In the genomic region with DNA sequence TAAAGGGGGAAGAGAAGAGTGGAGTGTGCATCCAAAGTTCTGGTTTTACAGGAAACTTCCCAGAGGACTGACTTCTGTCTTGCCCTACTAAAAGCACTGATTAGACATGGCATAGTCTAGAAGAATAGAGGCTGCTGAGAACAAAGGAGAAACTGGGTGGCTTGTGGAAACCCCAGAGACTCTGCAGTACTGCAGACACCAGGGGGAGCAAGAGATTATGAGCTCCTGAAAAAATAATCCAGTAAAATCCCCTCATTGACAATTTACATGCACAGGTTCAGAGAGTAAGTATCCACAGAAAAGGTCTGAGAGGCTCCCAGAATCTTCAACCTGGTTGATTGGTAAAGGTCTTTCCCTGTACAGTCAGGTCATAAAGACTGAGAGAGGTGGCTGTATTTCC, we compare ENCODE assay signal across 9 cellular contexts. TPM values are rescaled to one million over a fixed set of nuclear protein-coding genes. Genes with fewer than 3 reads are reported as not detected.
DNase-seq lines count a peak whose midpoint lies in the region; ATAC-seq and TF ChIP-seq lines count a peak whose summit lies in the region.
"Had no signal": no experiment of that assay in that cellular context is flagged by ENCODE, and none has a peak within 500 bp of the region (broad histone marks: within the 10 kb centered on the region; RNA-seq: fewer than 3 reads in every experiment).

No MANE protein-coding gene starts in this region.

- no peaks in the 10 kb centered on the region for H3K27me3 ChIP-seq in suprapubic skin

- H3K27ac Mint-ChIP-seq in osteocyte (ENCODE audit: unreplicated experiment) (no peak overlapping the region), T-cell (no peak overlapping the region)

- H3K4me3 Mint-ChIP-seq in osteocyte (ENCODE audit: unreplicated experiment) (no peak overlapping the region), T-cell (no peak overlapping the region)

- no peak for TF ChIP-seq EP300 in suprapubic skin (IDR thresholded peaks at IDR 0.05)

- TF ChIP-seq POLR2A in suprapubic skin (IDR thresholded peaks at IDR 0.05) = no peak

- H3K4me1 Mint-ChIP-seq in osteocyte (ENCODE audit: unreplicated experiment) (no peaks in the 10 kb centered on the region), T-cell (no peaks in the 10 kb centered on the region)

- peaks cover 5% of the 10 kb centered on the region for H3K9me3 ChIP-seq in suprapubic skin

- H3K27ac ChIP-seq in suprapubic skin = no peak overlapping the region

- DNase-seq in NCI-H1092 treated with DMSO at 0.1 percent for 48 hours (lab: John Stamatoyannopoulos, UW) = peak; percentile 0
- DNase-seq in NCI-H1092 (lab: John Stamatoyannopoulos, UW) = no peak
- peak; percentile 1 for DNase-seq in LoVo (ENCODE audit: low spot score)
- peak; percentile 3 for DNase-seq in cerebellum (ENCODE audit: low spot score)
- DNase-seq in osteocyte (ENCODE audit: extremely low spot score, unreplicated experiment) = no peak
- DNase-seq in HCEC 1CT = no peak
- no peak for DNase-seq in suprapubic skin (ENCODE audit: low spot score in 2 of 2)
- DNase-seq in T-cell = no peak

- H3K4me1 ChIP-seq in suprapubic skin = no peaks in the 10 kb centered on the region

- no peaks in the 10 kb centered on the region for H3K36me3 ChIP-seq in suprapubic skin

- CTCF ChIA-PET in T-cell (lab: Charles Lee) = no interaction called here

- H3K27me3 Mint-ChIP-seq in osteocyte (ENCODE audit: unreplicated experiment) = no peaks in the 10 kb centered on the region
- no peaks in the 10 kb centered on the region for H3K27me3 Mint-ChIP-seq in T-cell

- peak; percentile 25 for TF ChIP-seq CTCF in osteocyte (IDR thresholded peaks at IDR 0.05)
- TF ChIP-seq CTCF in suprapubic skin (IDR thresholded peaks at IDR 0.05) = no peak

- ATAC-seq in T-cell (replicated peaks in 1 of 4) = no peak

- H3K36me3 Mint-ChIP-seq in osteocyte (ENCODE audit: unreplicated experiment) (no peaks in the 10 kb centered on the region), T-cell (no peaks in the 10 kb centered on the region)

- H3K9me3 Mint-ChIP-seq in osteocyte (ENCODE audit: unreplicated experiment) = no peaks in the 10 kb centered on the region
- H3K9me3 Mint-ChIP-seq in T-cell = peaks cover 5 to 8% (median 5%) of the 10 kb centered on the region in 3 donors

- no peak overlapping the region for H3K4me3 ChIP-seq in suprapubic skin

- POLR2A ChIA-PET in T-cell (lab: Charles Lee) = no interaction called here

RNA-seq across cellular contexts. Expression of a gene that starts 48.7 kb away (rescaled TPM):
- total RNA-seq in cerebellum (35.0 TPM), osteocyte (not detected in 2 replicates), suprapubic skin (under 1 TPM; 0.15 to 0.64 (median 0.46) TPM), T-cell (not detected)
- total RNA-seq: T-helper 2 cell treated with Interferon-gamma antibody and Interleukin-4, amounts not matched to agents 100 ng/mL and 5 ng/mL, for 36 hours had no signal

Comparison
In these comparisons a context has a peak if more than half of its experiments do, and no peak if none do; other contexts are left out.
1. DNase-seq: peak in NCI-H1092 treated with DMSO at 0.1 percent for 48 hours (single experiment), LoVo (single experiment) and cerebellum (single experiment); none in NCI-H1092 (single experiment), osteocyte (single experiment), HCEC 1CT (single experiment), suprapubic skin (0 of 2) and T-cell (0 of 34).
2. RNA of a gene that starts 48.7 kb away (total RNA-seq): 35.0 TPM in cerebellum (single experiment); 0.15 to 0.64 TPM in suprapubic skin, not detected in osteocyte and not detected in T-cell; every median in the first group is over 10 times any median in the second.